18 cellular contexts compared by ENCODE assay signal in the genomic region with DNA sequence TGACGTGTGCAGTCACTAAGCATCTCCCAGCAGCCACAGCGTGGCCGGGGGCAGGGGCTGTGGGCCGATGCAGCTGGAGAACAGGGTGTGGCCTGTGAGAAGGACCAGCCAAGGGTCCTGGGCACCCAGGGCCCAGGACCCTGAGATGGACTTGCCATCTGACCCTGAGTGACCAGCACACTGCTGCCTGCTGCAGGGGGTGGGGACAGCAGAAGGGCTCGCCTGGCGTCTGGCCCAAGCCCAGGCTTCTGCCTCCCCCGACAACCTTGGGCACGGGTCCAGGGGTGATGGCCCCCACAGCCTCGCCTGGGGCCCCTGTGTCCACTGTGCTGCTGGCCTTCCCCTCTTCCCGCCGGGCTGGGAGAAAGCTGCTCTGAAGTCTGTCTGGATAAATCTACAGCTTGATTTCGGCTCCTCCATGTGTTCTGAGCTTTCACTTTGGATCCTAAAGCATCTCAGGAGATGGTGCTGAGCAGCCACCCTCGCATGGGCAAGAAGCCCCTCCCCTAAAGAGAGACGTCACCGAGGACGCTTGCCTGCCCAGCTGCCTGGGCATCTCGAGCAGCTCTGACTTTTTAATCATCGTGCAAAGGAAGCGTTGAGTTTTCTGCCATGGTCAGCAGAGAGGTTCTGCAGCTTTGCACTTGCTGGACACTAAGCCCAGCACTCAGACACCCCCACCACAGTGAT. TPM values are rescaled to one million over a fixed set of nuclear protein-coding genes. Genes with fewer than 3 reads are reported as not detected.
DNase-seq lines count a peak whose midpoint lies in the region; ATAC-seq and TF ChIP-seq lines count a peak whose summit lies in the region.
"Had no signal": no experiment of that assay in that cellular context is flagged by ENCODE, and none has a peak within 500 bp of the region (broad histone marks: within the 10 kb centered on the region; RNA-seq: fewer than 3 reads in every experiment).

No MANE protein-coding gene starts in this region.

- H3K4me3 ChIP-seq in ACC112 (ENCODE audit: low read depth, low read length) (peak overlapping the region; percentile 53), skeletal muscle satellite cell (ENCODE audit: low read length) (peak overlapping the region; percentile 49), trophoblast cell (ENCODE audit: low read depth, low read length) (no peak overlapping the region)
- H3K4me3 ChIP-seq: HAP-1 had no signal

- H3K79me2 ChIP-seq in ACC112 (ENCODE audit: control insufficient read depth, insufficient read depth, low read length, unreplicated experiment) (no peaks in the 10 kb centered on the region), trophoblast cell (ENCODE audit: control insufficient read depth, insufficient read depth, low read length, poor library complexity) (no peaks in the 10 kb centered on the region)

- H3K27me3 Mint-ChIP-seq in HFFc6 (ENCODE audit: insufficient read depth) (peaks cover 17% of the 10 kb centered on the region), glutamatergic neuron (ENCODE audit: unreplicated experiment) (peaks cover 1% of the 10 kb centered on the region)

- H2BK5ac ChIP-seq in trophoblast cell (ENCODE audit: low read depth, low read length, poor library complexity), result no peak overlapping the region

- no peaks in the 10 kb centered on the region for H3K9me3 ChIP-seq in skeletal muscle satellite cell (replicated peaks; ENCODE audit: low read length)
- peaks cover 6% of the 10 kb centered on the region for H3K9me3 ChIP-seq in trophoblast cell (ENCODE audit: insufficient read depth, low read depth, low read length)
- H3K9me3 ChIP-seq: HAP-1 had no signal

- H3K23ac ChIP-seq in trophoblast cell (ENCODE audit: low read length), result no peak overlapping the region

- no peaks in the 10 kb centered on the region for H3K9me3 Mint-ChIP-seq in HFFc6
- H3K9me3 Mint-ChIP-seq in glutamatergic neuron (ENCODE audit: unreplicated experiment), result peaks cover 1% of the 10 kb centered on the region
- H3K9me3 Mint-ChIP-seq: CD8-positive, alpha-beta memory T cell had no signal

- no peak overlapping the region for H4K91ac ChIP-seq in trophoblast cell (ENCODE audit: low read depth, low read length)

- H4K12ac ChIP-seq in trophoblast cell (ENCODE audit: low read depth, low read length), result no peak overlapping the region

- TF ChIP-seq CTCF in HFFc6 (IDR thresholded peaks at IDR 0.05) (no peak), glutamatergic neuron (IDR thresholded peaks at IDR 0.05; ENCODE audit: partially characterized antibody, unreplicated experiment) (no peak)

- H3K4ac ChIP-seq in trophoblast cell (ENCODE audit: low read depth, low read length), result no peak overlapping the region

- H2AFZ ChIP-seq in ACC112 (ENCODE audit: low read length, unreplicated experiment) (no peak overlapping the region), trophoblast cell (ENCODE audit: insufficient read depth, low read length, poor library complexity) (no peak overlapping the region)

- H3K4me1 Mint-ChIP-seq in HFFc6 (ENCODE audit: low read depth) (no peaks in the 10 kb centered on the region), glutamatergic neuron (ENCODE audit: low read depth, unreplicated experiment) (peaks cover 2% of the 10 kb centered on the region)
- H3K4me1 Mint-ChIP-seq: CD8-positive, alpha-beta memory T cell had no signal

- H4K8ac ChIP-seq in trophoblast cell (ENCODE audit: low read depth, low read length), result no peak overlapping the region

- H3K27me3 ChIP-seq in ACC112 (ENCODE audit: insufficient read depth, low read length), result peaks cover 40% of the 10 kb centered on the region
- peaks cover 16% of the 10 kb centered on the region for H3K27me3 ChIP-seq in layer of hippocampus (ENCODE audit: control insufficient read depth, insufficient read depth, low read length)
- H3K27me3 ChIP-seq in skeletal muscle satellite cell (ENCODE audit: control insufficient read depth, insufficient read depth, low read length), result peaks cover 83% of the 10 kb centered on the region
- H3K27me3 ChIP-seq in trophoblast cell (ENCODE audit: insufficient read depth, low read length), result no peaks in the 10 kb centered on the region

- no peak overlapping the region for H2AK5ac ChIP-seq in trophoblast cell (ENCODE audit: low read length)

- H3K4me2 ChIP-seq in skeletal muscle satellite cell (ENCODE audit: low read length), result peak overlapping the region; percentile 61
- H3K4me2 ChIP-seq in trophoblast cell (ENCODE audit: low read length), result no peak overlapping the region

- no peaks in the 10 kb centered on the region for H3K36me3 Mint-ChIP-seq in HFFc6 (ENCODE audit: low read depth)
- no peaks in the 10 kb centered on the region for H3K36me3 Mint-ChIP-seq in glutamatergic neuron (ENCODE audit: unreplicated experiment)
- H3K36me3 Mint-ChIP-seq: CD8-positive, alpha-beta memory T cell had no signal

- WGBS in trophoblast cell (ENCODE audit: extremely low coverage, insufficient coverage, insufficient read length), result no CpG with 5 or more reads among the region's 19 CpGs

- no peak for ATAC-seq in HG03139 (IDR thresholded peaks at IDR 0.05; ENCODE audit: unreplicated experiment)

- H3K27ac Mint-ChIP-seq in HFFc6 (no peak overlapping the region), glutamatergic neuron (ENCODE audit: unreplicated experiment) (no peak overlapping the region)
- H3K27ac Mint-ChIP-seq: CD8-positive, alpha-beta memory T cell had no signal

- no peak for DNase-seq in HFFc6
- DNase-seq in glutamatergic neuron, result no peak
- DNase-seq in trophoblast cell, result no peak
- DNase-seq: CD8-positive, alpha-beta memory T cell; DMS79; NCI-H1417; NCI-H187 treated with DMSO at 0.1 percent for 48 hours; NCI-H2171; NCI-H510A treated with DMSO at 0.1 percent for 48 hours; NCI-H82; SHP77 had no signal

- no peak overlapping the region for H3K18ac ChIP-seq in trophoblast cell (ENCODE audit: low read length)

- no peaks in the 10 kb centered on the region for H3K4me1 ChIP-seq in ACC112 (ENCODE audit: control insufficient read depth, insufficient read depth, low read length, unreplicated experiment)
- no peaks in the 10 kb centered on the region for H3K4me1 ChIP-seq in skeletal muscle satellite cell (ENCODE audit: control insufficient read depth, insufficient read depth, low read length)
- H3K4me1 ChIP-seq in trophoblast cell (ENCODE audit: control insufficient read depth in 1 of 2, insufficient read depth in 2 of 2, low read length in 2 of 2), result no peaks in the 10 kb centered on the region
- H3K4me1 ChIP-seq: HAP-1 had no signal

- H3K9ac ChIP-seq in skeletal muscle satellite cell (ENCODE audit: low read depth, low read length) (no peak overlapping the region), trophoblast cell (ENCODE audit: low read length) (no peak overlapping the region)

- no peaks in the 10 kb centered on the region for H3K36me3 ChIP-seq in ACC112 (ENCODE audit: insufficient read depth, low read length)
- H3K36me3 ChIP-seq in skeletal muscle satellite cell (ENCODE audit: insufficient read depth, low read length), result no peaks in the 10 kb centered on the region
- no peaks in the 10 kb centered on the region for H3K36me3 ChIP-seq in trophoblast cell (ENCODE audit: control insufficient read depth in 1 of 2, insufficient read depth in 2 of 2, low read length in 2 of 2)
- H3K36me3 ChIP-seq: HAP-1 had no signal

- peak overlapping the region; percentile 54 for H3K4me3 Mint-ChIP-seq in HFFc6
- H3K4me3 Mint-ChIP-seq in glutamatergic neuron (ENCODE audit: unreplicated experiment), result no peak overlapping the region
- H3K4me3 Mint-ChIP-seq: CD8-positive, alpha-beta memory T cell had no signal

- H3K27ac ChIP-seq in ACC112 (ENCODE audit: low read depth, low read length) (no peak overlapping the region), layer of hippocampus (ENCODE audit: low read depth, low read length) (peak overlapping the region; percentile 18), trophoblast cell (ENCODE audit: low read depth, low read length) (no peak overlapping the region)

- H3K14ac ChIP-seq in trophoblast cell (ENCODE audit: low read length), result no peak overlapping the region

- H2BK12ac ChIP-seq in trophoblast cell (ENCODE audit: low read length), result no peak overlapping the region

- no peak overlapping the region for H2BK120ac ChIP-seq in trophoblast cell (ENCODE audit: insufficient read depth, low read length, poor library complexity)

- H3K79me1 ChIP-seq in trophoblast cell (ENCODE audit: low read length), result no peaks in the 10 kb centered on the region

RNA-seq across cellular contexts. Expression of a gene that starts 5.6 kb away (rescaled TPM):
- not detected for total RNA-seq in HFFc6 (2021; fragmentation: NEBNext Ultra II Directional; extraction: Animal tissue kit (Norgen Biotek cat#: 25700))
- total RNA-seq in skeletal muscle satellite cell (2012; rRNA removed), result under 0.01 TPM in 1 of 2 replicates, not detected in the other
- total RNA-seq in glutamatergic neuron (ENCODE audit: unreplicated experiment), result 0.76 TPM
- 0.05 and 0.06 TPM in 2 replicates for polyA plus RNA-seq in trophoblast cell (2013)
- total RNA-seq: CD8-positive, alpha-beta memory T cell; G401 had no signal
- polyA plus RNA-seq: BJ had no signal

RNA-seq across cellular contexts. Expression of a gene that starts 8.3 kb away (rescaled TPM):
- not detected for total RNA-seq in HFFc6 (2021; fragmentation: NEBNext Ultra II Directional; extraction: Animal tissue kit (Norgen Biotek cat#: 25700))
- under 0.01 TPM in 1 of 2 replicates, not detected in the other for total RNA-seq in skeletal muscle satellite cell (2012; rRNA removed)
- total RNA-seq in glutamatergic neuron (ENCODE audit: unreplicated experiment), result not detected
- polyA plus RNA-seq in trophoblast cell (2013), result 0.04 and 0.06 TPM in 2 replicates
- total RNA-seq: CD8-positive, alpha-beta memory T cell; G401 had no signal
- polyA plus RNA-seq: BJ; CD8-positive, alpha-beta memory T cell had no signal

RNA-seq across cellular contexts. Expression of a gene that starts 44.5 kb away (rescaled TPM):
- not detected for total RNA-seq in HFFc6 (2021; fragmentation: NEBNext Ultra II Directional; extraction: Animal tissue kit (Norgen Biotek cat#: 25700))
- not detected in 2 replicates for total RNA-seq in skeletal muscle satellite cell (2012; rRNA removed)
- total RNA-seq in glutamatergic neuron (ENCODE audit: unreplicated experiment), result not detected
- polyA plus RNA-seq in trophoblast cell (2013), result 0.32 and 0.67 TPM in 2 replicates
- total RNA-seq: CD8-positive, alpha-beta memory T cell; G401 had no signal
- polyA plus RNA-seq: BJ; CD8-positive, alpha-beta memory T cell had no signal
